9 cellular contexts compared by ENCODE assay signal in the genomic region with DNA sequence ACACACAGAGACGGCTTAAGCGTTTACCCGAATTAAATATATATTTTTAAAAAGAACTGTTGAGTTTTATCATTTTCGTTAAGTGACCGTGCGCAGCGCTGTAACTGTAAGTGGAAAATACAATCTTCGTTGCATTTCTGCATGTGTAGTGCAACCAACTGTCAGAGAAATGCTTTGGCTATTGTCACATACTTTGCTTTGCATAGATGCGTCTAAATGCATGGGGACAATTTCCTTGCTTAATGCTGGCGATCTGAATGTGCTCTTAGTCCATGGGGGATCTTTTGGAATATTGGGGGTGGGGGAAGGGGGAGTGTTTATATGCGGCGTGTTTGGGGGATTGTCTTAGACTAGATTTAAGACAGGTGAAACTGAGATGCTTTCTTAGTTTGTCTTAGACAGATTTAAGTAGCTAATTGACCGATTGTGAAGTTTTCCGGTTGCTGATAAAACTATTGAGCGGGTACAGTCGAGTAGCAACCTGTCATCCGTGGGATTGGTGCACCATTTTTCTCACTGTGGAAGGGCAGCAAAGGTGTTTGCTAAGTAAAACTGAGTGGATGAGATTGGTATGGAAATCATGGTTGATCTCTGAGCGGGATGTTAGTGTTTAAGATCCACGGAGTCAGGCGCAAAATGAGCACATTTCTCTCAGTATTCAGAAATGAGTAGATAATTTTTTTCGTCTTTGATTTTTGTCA. TPM values are rescaled to one million over a fixed set of nuclear protein-coding genes. Genes with fewer than 3 reads are reported as not detected.
DNase-seq lines count a peak whose midpoint lies in the region; ATAC-seq and TF ChIP-seq lines count a peak whose summit lies in the region.
"Had no signal": no experiment of that assay in that cellular context is flagged by ENCODE, and none has a peak within 500 bp of the region (broad histone marks: within the 10 kb centered on the region; RNA-seq: fewer than 3 reads in every experiment).

No MANE protein-coding gene starts in this region.

- ATAC-seq in omental fat pad (ENCODE audit: low FRiP score) (peak; percentile 11), HG03342 (IDR thresholded peaks at IDR 0.05; ENCODE audit: unreplicated experiment) (no peak), HG02885 (IDR thresholded peaks at IDR 0.05; ENCODE audit: poor library complexity, unreplicated experiment) (no peak)

- H3K4me3 ChIP-seq in BJ (ENCODE audit: low read depth, low read length) = peak overlapping the region; percentile 32; the same call in 1 of the 2 replicates
- H3K4me3 ChIP-seq in NT2/D1 (ENCODE audit: insufficient read length, low read depth) = peak overlapping the region; percentile 26

- peak overlapping the region; percentile 51 for H3K9ac ChIP-seq in NT2/D1 (ENCODE audit: insufficient read length, low read depth)

- CTCF ChIA-PET in BJ (lab: Yijun Ruan, JAX) = interaction anchor here (1.1 kb wide), 1 partner anchor 130 kb away, joined by 3 read pairs; no protein-coding TSS in a partner anchor

- peaks cover 2% of the 10 kb centered on the region for H3K4me1 ChIP-seq in NT2/D1 (ENCODE audit: insufficient read depth, insufficient read length)

- H3K27me3 ChIP-seq in BJ (ENCODE audit: control insufficient read depth, insufficient read depth, low read length) (peaks cover 27% of the 10 kb centered on the region), NT2/D1 (ENCODE audit: insufficient read depth, insufficient read length) (peaks cover 46% of the 10 kb centered on the region)

- POLR2A ChIA-PET in BJ (lab: Charles Lee) = no interaction called here

- H3K27ac ChIP-seq in epithelial cell of prostate = peak overlapping the region; percentile 85

- DNase-seq in BJ (ENCODE audit: low read depth) = no peak
- DNase-seq in NT2/D1 (ENCODE audit: low read depth, low spot score) = no peak
- no peak for DNase-seq in epithelial cell of prostate (ENCODE audit: low read depth, low spot score)
- DNase-seq in omental fat pad (ENCODE audit: low spot score) = no peak
- DNase-seq in NCI-H1436 (lab: John Stamatoyannopoulos, UW) = no peak
- no peak for DNase-seq in NCI-H146 (lab: John Stamatoyannopoulos, UW)
- DNase-seq: activated effector memory CD4-positive, alpha-beta T cell treated with anti-CD3 and anti-CD28 coated beads, Interleukin-2, amount 50 U/mL, for 16 hours had no signal

- no peaks in the 10 kb centered on the region for H3K9me3 ChIP-seq in NT2/D1 (ENCODE audit: insufficient read depth, low read length)

- no peak for TF ChIP-seq CTCF in BJ (IDR thresholded peaks at IDR 0.05; ENCODE audit: insufficient read depth, low read depth, low read length)
- no peak for TF ChIP-seq CTCF in omental fat pad (IDR thresholded peaks at IDR 0.05)

- H3K36me3 ChIP-seq in BJ (ENCODE audit: control insufficient read depth, insufficient read depth, low read length) (no peaks in the 10 kb centered on the region), NT2/D1 (ENCODE audit: insufficient read depth, insufficient read length, low read length) (no peaks in the 10 kb centered on the region)

RNA-seq across cellular contexts. Expression of a gene that starts 0.5 kb away (rescaled TPM):
- polyA plus RNA-seq in BJ (2011; rRNA removed) = not detected in 2 replicates
- polyA minus RNA-seq in BJ (2011; rRNA and poly(A)+ RNA removed) = not detected in 2 replicates
- under 1 TPM in 1 of 4 donors, not detected in 3; 0.65 TPM for total RNA-seq in omental fat pad

RNA-seq across cellular contexts. Expression of a gene that starts 22.7 kb away (rescaled TPM):
- not detected in 2 replicates for polyA plus RNA-seq in BJ (2011; rRNA removed)
- not detected in 2 replicates for polyA minus RNA-seq in BJ (2011; rRNA and poly(A)+ RNA removed)
- not detected for total RNA-seq in omental fat pad
